In the genomic region with DNA sequence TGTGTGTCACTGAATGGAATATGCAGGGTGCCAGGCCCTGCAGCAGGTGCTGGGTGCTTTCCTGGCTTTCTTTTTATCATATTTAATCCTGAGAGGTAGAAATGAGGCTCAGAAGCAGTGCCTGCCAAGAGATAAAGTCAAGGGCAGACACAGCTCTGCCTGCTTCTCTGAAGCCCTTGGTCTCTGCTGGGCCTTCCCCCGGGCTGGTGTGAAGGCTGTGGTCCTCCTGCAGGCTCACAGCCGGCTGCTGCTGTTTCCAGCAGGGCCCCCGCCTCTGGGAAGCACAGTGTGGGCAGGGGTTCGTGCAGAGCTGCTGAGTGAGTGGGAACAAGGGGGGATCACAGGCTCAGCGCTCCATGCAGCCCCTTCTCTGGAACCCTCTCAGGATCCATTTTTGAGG, we compare ENCODE assay signal across 21 cellular contexts.
"Had no signal": no experiment of that assay in that cellular context is flagged by ENCODE, and none has a peak within 500 bp of the region (broad histone marks: within the 10 kb centered on the region; RNA-seq: fewer than 3 reads in every experiment).

No MANE protein-coding gene starts in this region.

- H2AFZ ChIP-seq: neural progenitor cell had no signal

- H3K9me3 Mint-ChIP-seq: activated CD4-positive, alpha-beta memory T cell treated with anti-CD3 and anti-CD28 coated beads, Interleukin-2, amount 10 ng/mL, durations not matched to agents 7 days and 5 days; activated CD4-positive, alpha-beta T cell treated with anti-CD3 and anti-CD28 coated beads, Interleukin-2, amount 10 ng/mL, durations not matched to agents 24 days and 14 days; activated naive CD8-positive, alpha-beta T cell treated with anti-CD3 and anti-CD28 coated beads for 36 hours; activated T-helper 2 cell treated with anti-CD3 and anti-CD28 coated beads, Interferon-gamma antibody, Interleukin-2, Interleukin-4, amounts not matched to agents 10 μg/mL and 5 μg/mL and 100 μg/mL, durations not matched to agents 14 hours and 24 hours and 36 hours; naive thymus-derived CD4-positive, alpha-beta T cell; neural progenitor cell; T-helper 1 cell treated with Interleukin-12 subunit alpha and Interleukin-12 subunit beta and Interleukin-4 antibody, amounts not matched to agents 30 μg/mL and 1 μg/mL, for 36 hours had no signal

- H3K9me3 ChIP-seq: ovary, psoas muscle, right atrium auricular region had no signal

- H3K27ac ChIP-seq: coronary artery, epithelial cell of prostate, neural progenitor cell, ovary, psoas muscle, right atrium auricular region had no signal

- H3K4me3 ChIP-seq: coronary artery, lung, neural progenitor cell, ovary, psoas muscle, right atrium auricular region had no signal

- H3K4me3 Mint-ChIP-seq: activated CD4-positive, alpha-beta memory T cell treated with anti-CD3 and anti-CD28 coated beads, Interleukin-2, amount 10 ng/mL, durations not matched to agents 7 days and 5 days; activated CD4-positive, alpha-beta T cell treated with anti-CD3 and anti-CD28 coated beads, Interleukin-2, amount 10 ng/mL, durations not matched to agents 24 days and 14 days; activated CD8-positive, alpha-beta memory T cell treated with anti-CD3 and anti-CD28 coated beads, Interleukin-2, amount 10 ng/mL, durations not matched to agents 7 days and 5 days; activated naive CD8-positive, alpha-beta T cell treated with anti-CD3 and anti-CD28 coated beads for 36 hours; naive thymus-derived CD4-positive, alpha-beta T cell; neural progenitor cell; T-helper 1 cell treated with Interleukin-12 subunit alpha and Interleukin-12 subunit beta and Interleukin-4 antibody, amounts not matched to agents 30 μg/mL and 1 μg/mL, for 36 hours had no signal

- H3K36me3 ChIP-seq: neural progenitor cell, ovary, right atrium auricular region had no signal

- H3K4me2 ChIP-seq: neural progenitor cell had no signal

- H3K9ac ChIP-seq: neural progenitor cell had no signal

- H3K27me3 Mint-ChIP-seq: activated CD4-positive, alpha-beta memory T cell treated with anti-CD3 and anti-CD28 coated beads, Interleukin-2, amount 10 ng/mL, durations not matched to agents 7 days and 5 days; activated CD4-positive, alpha-beta T cell treated with anti-CD3 and anti-CD28 coated beads, Interleukin-2, amount 10 ng/mL, durations not matched to agents 24 days and 14 days; activated CD8-positive, alpha-beta memory T cell treated with anti-CD3 and anti-CD28 coated beads, Interleukin-2, amount 10 ng/mL, durations not matched to agents 7 days and 5 days; activated naive CD8-positive, alpha-beta T cell treated with anti-CD3 and anti-CD28 coated beads for 36 hours; naive thymus-derived CD4-positive, alpha-beta T cell had no signal

- ATAC-seq: activated CD4-positive, CD25-positive, alpha-beta regulatory T cell treated with anti-CD3 and anti-CD28 coated beads, Interleukin-2, amount 50 U/mL, for 24 hours; activated CD8-positive, alpha-beta memory T cell treated with anti-CD3 and anti-CD28 coated beads, Interleukin-2, amount 10 ng/mL, durations not matched to agents 7 days and 5 days; naive thymus-derived CD4-positive, alpha-beta T cell; psoas muscle had no signal

- H3K27me3 ChIP-seq: neural progenitor cell, ovary, right atrium auricular region had no signal

- H3K36me3 Mint-ChIP-seq: activated CD8-positive, alpha-beta memory T cell treated with anti-CD3 and anti-CD28 coated beads, Interleukin-2, amount 10 ng/mL, durations not matched to agents 7 days and 5 days; activated naive CD8-positive, alpha-beta T cell treated with anti-CD3 and anti-CD28 coated beads for 36 hours; neural progenitor cell had no signal

- H3K27ac Mint-ChIP-seq: activated CD4-positive, alpha-beta memory T cell treated with anti-CD3 and anti-CD28 coated beads, Interleukin-2, amount 10 ng/mL, durations not matched to agents 7 days and 5 days; activated CD4-positive, alpha-beta T cell treated with anti-CD3 and anti-CD28 coated beads, Interleukin-2, amount 10 ng/mL, durations not matched to agents 24 days and 14 days; activated CD8-positive, alpha-beta memory T cell treated with anti-CD3 and anti-CD28 coated beads, Interleukin-2, amount 10 ng/mL, durations not matched to agents 7 days and 5 days; activated naive CD8-positive, alpha-beta T cell treated with anti-CD3 and anti-CD28 coated beads for 36 hours; activated T-helper 2 cell treated with anti-CD3 and anti-CD28 coated beads, Interferon-gamma antibody, Interleukin-2, Interleukin-4, amounts not matched to agents 10 μg/mL and 5 μg/mL and 100 μg/mL, durations not matched to agents 14 hours and 24 hours and 36 hours; neural progenitor cell; T-helper 1 cell treated with Interleukin-12 subunit alpha and Interleukin-12 subunit beta and Interleukin-4 antibody, amounts not matched to agents 30 μg/mL and 1 μg/mL, for 36 hours had no signal

- DNase-seq: activated CD4-positive, alpha-beta memory T cell treated with anti-CD3 and anti-CD28 coated beads, Interleukin-2, amount 10 ng/mL, durations not matched to agents 7 days and 5 days; activated CD4-positive, alpha-beta T cell treated with anti-CD3 and anti-CD28 coated beads, Interleukin-2, amount 10 ng/mL, durations not matched to agents 24 days and 14 days; activated CD8-positive, alpha-beta memory T cell treated with anti-CD3 and anti-CD28 coated beads, Interleukin-2, amount 10 ng/mL, durations not matched to agents 7 days and 5 days; activated naive CD4-positive, alpha-beta T cell treated with Interleukin-2 at 50 U/mL for 16 hours; activated naive CD8-positive, alpha-beta T cell treated with anti-CD3 and anti-CD28 coated beads for 36 hours; amniotic stem cell; cerebellar nuclear complex; kidney; naive thymus-derived CD4-positive, alpha-beta T cell; ovary; psoas muscle; stimulated activated CD4-positive, alpha-beta T cell treated with anti-CD3 and anti-CD28 coated beads, Interleukin-4, amount 100 ng/mL, for 24 hours; stimulated activated naive CD4-positive, alpha-beta T cell treated with Interleukin-2 at 50 U/mL for 16 hours had no signal
